1 cellular context compared by ENCODE assay signal in genomic region chr4:158722917-158723793, GRCh38.
A peak's percentile ranks its signal among the peaks of the same experiment; 100 is the strongest.
TF ChIP-seq lines count a peak whose summit lies in the region.

Gene PPID (minus strand): TSS chr4:158723396. CDS start chr4:158723288, 108 bp downstream.

TF ChIP-seq in WTC11, 78 proteins besides CTCF, POLR2A, EP300 and RAD21 (continued from another document):
- TF ChIP-seq ZNF425 (CRISPR knock-in tag; conservative IDR thresholded peaks at IDR 0.05) (no peak), CREB1 (CRISPR knock-in tag; IDR thresholded peaks at IDR 0.05) (peak; percentile 37; the same call in 1 of the 2 replicates), GABPB1 (CRISPR knock-in tag; IDR thresholded peaks at IDR 0.05) (peak; percentile 42; the same call in 1 of the 2 replicates), NFYB (CRISPR knock-in tag; conservative IDR thresholded peaks at IDR 0.05; ENCODE audit: low read depth) (no peak), MAX (CRISPR knock-in tag; IDR thresholded peaks at IDR 0.05) (peak; percentile 95), ZNF121 (CRISPR knock-in tag; IDR thresholded peaks at IDR 0.05) (no peak), MXD4 (CRISPR knock-in tag; IDR thresholded peaks at IDR 0.05; ENCODE audit: borderline replicate concordance) (no peak), ELF4 (CRISPR knock-in tag; IDR thresholded peaks at IDR 0.05; ENCODE audit: low read depth) (no peak), USF1 (CRISPR knock-in tag; IDR thresholded peaks at IDR 0.05) (peak; percentile 68; the same call in 1 of the 2 replicates), NR1H2 (CRISPR knock-in tag; IDR thresholded peaks at IDR 0.05) (no peak), ATF1 (CRISPR knock-in tag; IDR thresholded peaks at IDR 0.05) (no peak), ZBTB21 (CRISPR knock-in tag; IDR thresholded peaks at IDR 0.05; ENCODE audit: borderline replicate concordance) (peak; percentile 40; the same call in 1 of the 2 replicates), FOXK1 (CRISPR knock-in tag; IDR thresholded peaks at IDR 0.05) (peak; percentile 89), NR3C1 (CRISPR knock-in tag; conservative IDR thresholded peaks at IDR 0.05; ENCODE audit: low read depth) (0 out of 2 replicates have a peak, but pooled peaks have one; percentile 49), TP53 (CRISPR knock-in tag; IDR thresholded peaks at IDR 0.05) (0 out of 2 replicates have a peak, but pooled peaks have one; percentile 20), GRHL2 (CRISPR knock-in tag; IDR thresholded peaks at IDR 0.05; ENCODE audit: insufficient replicate concordance, severe bottlenecking) (no peak), TEAD4 (CRISPR knock-in tag; IDR thresholded peaks at IDR 0.05) (no peak), ZNF232 (CRISPR knock-in tag; IDR thresholded peaks at IDR 0.05) (no peak), SP1 (CRISPR knock-in tag; conservative IDR thresholded peaks at IDR 0.05) (0 out of 2 replicates have a peak, but pooled peaks have one; percentile 30), ZNF219 (CRISPR knock-in tag; IDR thresholded peaks at IDR 0.05; ENCODE audit: borderline replicate concordance) (no peak; the same call in 1 of the 2 replicates), ETV6 (CRISPR knock-in tag; IDR thresholded peaks at IDR 0.05) (peak; percentile 93), NFE2L1 (CRISPR knock-in tag; IDR thresholded peaks at IDR 0.05) (peak; percentile 70; the same call in 1 of the 2 replicates), ZNF263 (CRISPR knock-in tag; IDR thresholded peaks at IDR 0.05; ENCODE audit: low read depth) (no peak), SMAD3 (CRISPR knock-in tag; IDR thresholded peaks at IDR 0.05; ENCODE audit: borderline replicate concordance) (0 out of 2 replicates have a peak, but pooled peaks have one; percentile 32), JUN (CRISPR knock-in tag; IDR thresholded peaks at IDR 0.05) (0 out of 2 replicates have a peak, but pooled peaks have one; percentile 63)
- TF ChIP-seq, protein P1, sequence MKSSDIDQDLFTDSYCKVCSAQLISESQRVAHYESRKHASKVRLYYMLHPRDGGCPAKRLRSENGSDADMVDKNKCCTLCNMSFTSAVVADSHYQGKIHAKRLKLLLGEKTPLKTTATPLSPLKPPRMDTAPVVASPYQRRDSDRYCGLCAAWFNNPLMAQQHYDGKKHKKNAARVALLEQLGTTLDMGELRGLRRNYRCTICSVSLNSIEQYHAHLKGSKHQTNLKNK (CRISPR knock-in tag; IDR thresholded peaks at IDR 0.05) = no peak
- TF ChIP-seq, protein P2, sequence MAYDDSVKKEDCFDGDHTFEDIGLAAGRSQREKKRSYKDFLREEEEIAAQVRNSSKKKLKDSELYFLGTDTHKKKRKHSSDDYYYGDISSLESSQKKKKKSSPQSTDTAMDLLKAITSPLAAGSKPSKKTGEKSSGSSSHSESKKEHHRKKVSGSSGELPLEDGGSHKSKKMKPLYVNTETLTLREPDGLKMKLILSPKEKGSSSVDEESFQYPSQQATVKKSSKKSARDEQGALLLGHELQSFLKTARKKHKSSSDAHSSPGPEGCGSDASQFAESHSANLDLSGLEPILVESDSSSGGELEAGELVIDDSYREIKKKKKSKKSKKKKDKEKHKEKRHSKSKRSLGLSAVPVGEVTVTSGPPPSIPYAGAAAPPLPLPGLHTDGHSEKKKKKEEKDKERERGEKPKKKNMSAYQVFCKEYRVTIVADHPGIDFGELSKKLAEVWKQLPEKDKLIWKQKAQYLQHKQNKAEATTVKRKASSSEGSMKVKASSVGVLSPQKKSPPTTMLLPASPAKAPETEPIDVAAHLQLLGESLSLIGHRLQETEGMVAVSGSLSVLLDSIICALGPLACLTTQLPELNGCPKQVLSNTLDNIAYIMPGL (CRISPR knock-in tag; IDR thresholded peaks at IDR 0.05) = peak; percentile 65; the same call in 1 of the 2 replicates
- TF ChIP-seq, protein P3, sequence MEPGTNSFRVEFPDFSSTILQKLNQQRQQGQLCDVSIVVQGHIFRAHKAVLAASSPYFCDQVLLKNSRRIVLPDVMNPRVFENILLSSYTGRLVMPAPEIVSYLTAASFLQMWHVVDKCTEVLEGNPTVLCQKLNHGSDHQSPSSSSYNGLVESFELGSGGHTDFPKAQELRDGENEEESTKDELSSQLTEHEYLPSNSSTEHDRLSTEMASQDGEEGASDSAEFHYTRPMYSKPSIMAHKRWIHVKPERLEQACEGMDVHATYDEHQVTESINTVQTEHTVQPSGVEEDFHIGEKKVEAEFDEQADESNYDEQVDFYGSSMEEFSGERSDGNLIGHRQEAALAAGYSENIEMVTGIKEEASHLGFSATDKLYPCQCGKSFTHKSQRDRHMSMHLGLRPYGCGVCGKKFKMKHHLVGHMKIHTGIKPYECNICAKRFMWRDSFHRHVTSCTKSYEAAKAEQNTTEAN (CRISPR knock-in tag; IDR thresholded peaks at IDR 0.05) = 0 out of 2 replicates have a peak, but pooled peaks have one; percentile 19
- TF ChIP-seq, protein P4, sequence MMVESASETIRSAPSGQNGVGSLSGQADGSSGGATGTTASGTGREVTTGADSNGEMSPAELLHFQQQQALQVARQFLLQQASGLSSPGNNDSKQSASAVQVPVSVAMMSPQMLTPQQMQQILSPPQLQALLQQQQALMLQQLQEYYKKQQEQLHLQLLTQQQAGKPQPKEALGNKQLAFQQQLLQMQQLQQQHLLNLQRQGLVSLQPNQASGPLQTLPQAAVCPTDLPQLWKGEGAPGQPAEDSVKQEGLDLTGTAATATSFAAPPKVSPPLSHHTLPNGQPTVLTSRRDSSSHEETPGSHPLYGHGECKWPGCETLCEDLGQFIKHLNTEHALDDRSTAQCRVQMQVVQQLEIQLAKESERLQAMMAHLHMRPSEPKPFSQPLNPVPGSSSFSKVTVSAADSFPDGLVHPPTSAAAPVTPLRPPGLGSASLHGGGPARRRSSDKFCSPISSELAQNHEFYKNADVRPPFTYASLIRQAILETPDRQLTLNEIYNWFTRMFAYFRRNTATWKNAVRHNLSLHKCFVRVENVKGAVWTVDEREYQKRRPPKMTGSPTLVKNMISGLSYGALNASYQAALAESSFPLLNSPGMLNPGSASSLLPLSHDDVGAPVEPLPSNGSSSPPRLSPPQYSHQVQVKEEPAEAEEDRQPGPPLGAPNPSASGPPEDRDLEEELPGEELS (CRISPR knock-in tag; IDR thresholded peaks at IDR 0.05) = peak; percentile 90
- TF ChIP-seq, protein P5, sequence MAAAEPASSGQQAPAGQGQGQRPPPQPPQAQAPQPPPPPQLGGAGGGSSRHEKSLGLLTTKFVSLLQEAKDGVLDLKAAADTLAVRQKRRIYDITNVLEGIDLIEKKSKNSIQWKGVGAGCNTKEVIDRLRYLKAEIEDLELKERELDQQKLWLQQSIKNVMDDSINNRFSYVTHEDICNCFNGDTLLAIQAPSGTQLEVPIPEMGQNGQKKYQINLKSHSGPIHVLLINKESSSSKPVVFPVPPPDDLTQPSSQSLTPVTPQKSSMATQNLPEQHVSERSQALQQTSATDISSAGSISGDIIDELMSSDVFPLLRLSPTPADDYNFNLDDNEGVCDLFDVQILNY (CRISPR knock-in tag; IDR thresholded peaks at IDR 0.05) = peak; percentile 49; the same call in 1 of the 2 replicates
- TF ChIP-seq, protein P6, sequence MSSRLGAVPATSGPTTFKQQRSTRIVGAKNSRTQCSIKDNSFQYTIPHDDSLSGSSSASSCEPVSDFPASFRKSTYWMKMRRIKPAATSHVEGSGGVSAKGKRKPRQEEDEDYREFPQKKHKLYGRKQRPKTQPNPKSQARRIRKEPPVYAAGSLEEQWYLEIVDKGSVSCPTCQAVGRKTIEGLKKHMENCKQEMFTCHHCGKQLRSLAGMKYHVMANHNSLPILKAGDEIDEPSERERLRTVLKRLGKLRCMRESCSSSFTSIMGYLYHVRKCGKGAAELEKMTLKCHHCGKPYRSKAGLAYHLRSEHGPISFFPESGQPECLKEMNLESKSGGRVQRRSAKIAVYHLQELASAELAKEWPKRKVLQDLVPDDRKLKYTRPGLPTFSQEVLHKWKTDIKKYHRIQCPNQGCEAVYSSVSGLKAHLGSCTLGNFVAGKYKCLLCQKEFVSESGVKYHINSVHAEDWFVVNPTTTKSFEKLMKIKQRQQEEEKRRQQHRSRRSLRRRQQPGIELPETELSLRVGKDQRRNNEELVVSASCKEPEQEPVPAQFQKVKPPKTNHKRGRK (CRISPR knock-in tag; IDR thresholded peaks at IDR 0.05; ENCODE audit: borderline replicate concordance) = no peak
- TF ChIP-seq, protein P7, sequence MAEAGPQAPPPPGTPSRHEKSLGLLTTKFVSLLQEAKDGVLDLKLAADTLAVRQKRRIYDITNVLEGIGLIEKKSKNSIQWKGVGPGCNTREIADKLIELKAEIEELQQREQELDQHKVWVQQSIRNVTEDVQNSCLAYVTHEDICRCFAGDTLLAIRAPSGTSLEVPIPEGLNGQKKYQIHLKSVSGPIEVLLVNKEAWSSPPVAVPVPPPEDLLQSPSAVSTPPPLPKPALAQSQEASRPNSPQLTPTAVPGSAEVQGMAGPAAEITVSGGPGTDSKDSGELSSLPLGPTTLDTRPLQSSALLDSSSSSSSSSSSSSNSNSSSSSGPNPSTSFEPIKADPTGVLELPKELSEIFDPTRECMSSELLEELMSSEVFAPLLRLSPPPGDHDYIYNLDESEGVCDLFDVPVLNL (CRISPR knock-in tag; IDR thresholded peaks at IDR 0.05; ENCODE audit: borderline replicate concordance, low read depth) = no peak
- TF ChIP-seq, protein P8, sequence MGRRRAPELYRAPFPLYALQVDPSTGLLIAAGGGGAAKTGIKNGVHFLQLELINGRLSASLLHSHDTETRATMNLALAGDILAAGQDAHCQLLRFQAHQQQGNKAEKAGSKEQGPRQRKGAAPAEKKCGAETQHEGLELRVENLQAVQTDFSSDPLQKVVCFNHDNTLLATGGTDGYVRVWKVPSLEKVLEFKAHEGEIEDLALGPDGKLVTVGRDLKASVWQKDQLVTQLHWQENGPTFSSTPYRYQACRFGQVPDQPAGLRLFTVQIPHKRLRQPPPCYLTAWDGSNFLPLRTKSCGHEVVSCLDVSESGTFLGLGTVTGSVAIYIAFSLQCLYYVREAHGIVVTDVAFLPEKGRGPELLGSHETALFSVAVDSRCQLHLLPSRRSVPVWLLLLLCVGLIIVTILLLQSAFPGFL (CRISPR knock-in tag; IDR thresholded peaks at IDR 0.05; ENCODE audit: borderline replicate concordance) = no peak
- TF ChIP-seq, protein P9, sequence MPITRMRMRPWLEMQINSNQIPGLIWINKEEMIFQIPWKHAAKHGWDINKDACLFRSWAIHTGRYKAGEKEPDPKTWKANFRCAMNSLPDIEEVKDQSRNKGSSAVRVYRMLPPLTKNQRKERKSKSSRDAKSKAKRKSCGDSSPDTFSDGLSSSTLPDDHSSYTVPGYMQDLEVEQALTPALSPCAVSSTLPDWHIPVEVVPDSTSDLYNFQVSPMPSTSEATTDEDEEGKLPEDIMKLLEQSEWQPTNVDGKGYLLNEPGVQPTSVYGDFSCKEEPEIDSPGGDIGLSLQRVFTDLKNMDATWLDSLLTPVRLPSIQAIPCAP (CRISPR knock-in tag; IDR thresholded peaks at IDR 0.05) = peak; percentile 82
TF ChIP-seq in WTC11: peak in this region for 23.
